33 cellular contexts compared by ENCODE assay signal in genomic region chr7:117802660-117803059, GRCh38.
"Had no signal": no experiment of that assay in that cellular context is flagged by ENCODE, and none has a peak within 500 bp of the region (broad histone marks: within the 10 kb centered on the region; RNA-seq: fewer than 3 reads in every experiment).

No MANE protein-coding gene starts in this region.

- H3K4me3 Mint-ChIP-seq: activated B cell treated with CpG ODN at 0.5 μM for 24 hours; activated CD8-positive, alpha-beta T cell treated with anti-CD3 and anti-CD28 coated beads for 36 hours; activated naive CD4-positive, alpha-beta T cell treated with anti-CD3 and anti-CD28 coated beads, Interleukin-2, amount 10 ng/mL, durations not matched to agents 7 days and 5 days; activated naive CD8-positive, alpha-beta T cell; activated T-helper 1 cell treated with anti-CD3 and anti-CD28 coated beads, Interleukin-12 subunit alpha, Interleukin-12 subunit beta, Interleukin-2, Interleukin-4 antibody, amounts not matched to agents 30 ng/mL and 10 ng/mL and 1 ng/mL, durations not matched to agents 14 hours and 24 hours and 36 hours; central memory CD8-positive, alpha-beta T cell; dendritic cell treated with granulocyte-macrophage colony-stimulating factor and Interleukin-4, amounts not matched to agents 40 ng/mL and 50 ng/mL, for 4 days; endodermal cell had no signal

- H3K4me1 ChIP-seq: foreskin keratinocyte had no signal

- DNase-seq: activated B cell treated with CpG ODN at 0.5 μM for 24 hours; activated CD4-positive, alpha-beta T cell treated with anti-CD3 and anti-CD28 coated beads for 48 hours; activated CD4-positive, alpha-beta T cell treated with anti-CD3 and anti-CD28 coated beads, Interleukin-2, amount 50 U/mL, for 1 hour; activated CD4-positive, alpha-beta T cell treated with anti-CD3 and anti-CD28 coated beads, Interleukin-2, amount 50 U/mL, for 48 hours; activated CD8-positive, alpha-beta memory T cell treated with anti-CD3 and anti-CD28 coated beads for 24 hours; activated CD8-positive, alpha-beta T cell treated with anti-CD3 and anti-CD28 coated beads for 36 hours; activated effector memory CD4-positive, alpha-beta T cell treated with anti-CD3 and anti-CD28 coated beads, Interleukin-2, amount 50 U/mL, for 16 hours; activated naive CD4-positive, alpha-beta T cell treated with anti-CD3 and anti-CD28 coated beads, Interleukin-2, amount 10 ng/mL, durations not matched to agents 7 days and 5 days; activated T-cell treated with anti-CD3 and anti-CD28 coated beads, Interleukin-2, amount 50 U/mL, for 1 hour; activated T-cell treated with anti-CD3 and anti-CD28 coated beads, Interleukin-2, amount 50 U/mL, for 48 hours; amniotic stem cell; anterior cingulate cortex; brain microvascular endothelial cell; dorsolateral prefrontal cortex; effector memory CD4-positive, alpha-beta T cell; endodermal cell; erythroblast; foreskin keratinocyte; heart right ventricle; T-helper 2 cell had no signal

- FAIRE-seq: astrocyte, bronchial epithelial cell had no signal

- H3K9me3 Mint-ChIP-seq: activated B cell treated with CpG ODN at 0.5 μM for 24 hours; activated CD8-positive, alpha-beta T cell treated with anti-CD3 and anti-CD28 coated beads for 36 hours; activated naive CD4-positive, alpha-beta T cell treated with anti-CD3 and anti-CD28 coated beads, Interleukin-2, amount 10 ng/mL, durations not matched to agents 7 days and 5 days; activated T-helper 1 cell treated with anti-CD3 and anti-CD28 coated beads, Interleukin-12 subunit alpha, Interleukin-12 subunit beta, Interleukin-2, Interleukin-4 antibody, amounts not matched to agents 30 ng/mL and 10 ng/mL and 1 ng/mL, durations not matched to agents 14 hours and 24 hours and 36 hours; activated T-helper 2 cell treated with anti-CD3 and anti-CD28 coated beads, Interferon-gamma antibody, Interleukin-2, Interleukin-4, amounts not matched to agents 10 μg/mL and 5 μg/mL and 100 μg/mL, durations not matched to agents 14 hours and 24 hours and 36 hours; central memory CD8-positive, alpha-beta T cell; dendritic cell treated with granulocyte-macrophage colony-stimulating factor and Interleukin-4, amounts not matched to agents 40 ng/mL and 50 ng/mL, for 4 days; endodermal cell had no signal

- ATAC-seq: activated CD4-positive, CD25-positive, alpha-beta regulatory T cell treated with anti-CD3 and anti-CD28 coated beads, Interleukin-2, amount 50 U/mL, for 24 hours; activated CD8-positive, alpha-beta T cell treated with anti-CD3 and anti-CD28 coated beads for 36 hours; gastroesophageal sphincter; heart right ventricle had no signal

- H3K27me3 ChIP-seq: brain microvascular endothelial cell, dorsolateral prefrontal cortex, esophagus muscularis mucosa, foreskin keratinocyte, gastroesophageal sphincter, heart right ventricle, hepatocyte had no signal

- H3K27ac ChIP-seq: brain microvascular endothelial cell, coronary artery, esophagus muscularis mucosa, foreskin keratinocyte, gastroesophageal sphincter, heart right ventricle, hepatocyte, VCaP had no signal

- H3K9me3 ChIP-seq: esophagus muscularis mucosa, gastroesophageal sphincter, heart right ventricle had no signal

- H3K79me2 ChIP-seq: hepatocyte had no signal

- H3K4me2 ChIP-seq: hepatocyte had no signal

- H3K4me3 ChIP-seq: coronary artery, dorsolateral prefrontal cortex, esophagus muscularis mucosa, gastroesophageal sphincter, heart right ventricle, hepatocyte had no signal

- H3K27ac Mint-ChIP-seq: activated B cell treated with CpG ODN at 0.5 μM for 24 hours; activated CD8-positive, alpha-beta T cell treated with anti-CD3 and anti-CD28 coated beads for 36 hours; activated naive CD4-positive, alpha-beta T cell treated with anti-CD3 and anti-CD28 coated beads, Interleukin-2, amount 10 ng/mL, durations not matched to agents 7 days and 5 days; activated naive CD8-positive, alpha-beta T cell; activated T-helper 1 cell treated with anti-CD3 and anti-CD28 coated beads, Interleukin-12 subunit alpha, Interleukin-12 subunit beta, Interleukin-2, Interleukin-4 antibody, amounts not matched to agents 30 ng/mL and 10 ng/mL and 1 ng/mL, durations not matched to agents 14 hours and 24 hours and 36 hours; activated T-helper 2 cell treated with anti-CD3 and anti-CD28 coated beads, Interferon-gamma antibody, Interleukin-2, Interleukin-4, amounts not matched to agents 10 μg/mL and 5 μg/mL and 100 μg/mL, durations not matched to agents 14 hours and 24 hours and 36 hours; dendritic cell treated with granulocyte-macrophage colony-stimulating factor and Interleukin-4, amounts not matched to agents 40 ng/mL and 50 ng/mL, for 4 days; endodermal cell had no signal

- H3K27me3 Mint-ChIP-seq: activated naive CD4-positive, alpha-beta T cell treated with anti-CD3 and anti-CD28 coated beads, Interleukin-2, amount 10 ng/mL, durations not matched to agents 7 days and 5 days; central memory CD8-positive, alpha-beta T cell had no signal

- H3K36me3 Mint-ChIP-seq: activated naive CD4-positive, alpha-beta T cell treated with anti-CD3 and anti-CD28 coated beads, Interleukin-2, amount 10 ng/mL, durations not matched to agents 7 days and 5 days; activated naive CD8-positive, alpha-beta T cell had no signal

- H2AFZ ChIP-seq: hepatocyte had no signal

- H3K36me3 ChIP-seq: brain microvascular endothelial cell, esophagus muscularis mucosa, gastroesophageal sphincter, heart right ventricle had no signal

- H3K4me1 Mint-ChIP-seq: activated B cell treated with CpG ODN at 0.5 μM for 24 hours; activated naive CD4-positive, alpha-beta T cell treated with anti-CD3 and anti-CD28 coated beads, Interleukin-2, amount 10 ng/mL, durations not matched to agents 7 days and 5 days; central memory CD8-positive, alpha-beta T cell had no signal
